ENCODE assay signal across 13 cellular contexts in the genomic region with DNA sequence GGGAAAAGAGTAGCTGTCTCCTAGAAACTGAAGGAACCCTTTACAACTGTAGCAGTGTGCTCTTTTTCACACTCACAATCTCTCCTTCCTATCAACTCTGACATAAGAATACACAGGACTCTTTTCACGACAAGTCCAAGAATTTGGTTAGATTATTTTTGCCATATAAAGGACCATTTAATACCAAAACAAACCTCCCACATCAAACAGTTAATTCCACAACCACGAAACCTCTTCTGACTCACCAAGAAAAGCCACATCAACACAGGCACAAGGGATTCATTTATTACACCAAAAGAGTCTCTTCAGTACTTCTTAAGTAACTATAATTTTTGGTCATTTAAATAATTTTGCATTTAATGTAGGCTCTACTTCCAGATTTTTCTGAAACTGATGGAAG.
A peak's percentile ranks its signal among the peaks of the same experiment; 100 is the strongest.
DNase-seq lines count a peak whose midpoint lies in the region; ATAC-seq and TF ChIP-seq lines count a peak whose summit lies in the region.
"Had no signal": no experiment of that assay in that cellular context is flagged by ENCODE, and none has a peak within 500 bp of the region (broad histone marks: within the 10 kb centered on the region; RNA-seq: fewer than 3 reads in every experiment).

No MANE protein-coding gene starts in this region.

- POLR2A ChIA-PET in BJ (lab: Charles Lee), result no interaction called here

- H3K27ac Mint-ChIP-seq in activated CD8-positive, alpha-beta memory T cell treated with anti-CD3 and anti-CD28 coated beads, Interleukin-2, amount 10 ng/mL, durations not matched to agents 7 days and 5 days, result no peak overlapping the region
- H3K27ac Mint-ChIP-seq in activated T-cell treated with anti-CD3 and anti-CD28 coated beads, Interleukin-2, amount 50 U/mL, for 72 hours, result no peak overlapping the region
- H3K27ac Mint-ChIP-seq: activated naive CD8-positive, alpha-beta T cell; IgD-negative memory B cell; type B pancreatic cell had no signal

- no peak overlapping the region for H3K4me3 ChIP-seq in BJ (ENCODE audit: low read depth, low read length)
- no peak overlapping the region for H3K4me3 ChIP-seq in RWPE2 (ENCODE audit: severe bottlenecking)
- no peak overlapping the region for H3K4me3 ChIP-seq in esophagus squamous epithelium
- peak overlapping the region; percentile 37 for H3K4me3 ChIP-seq in osteoblast (ENCODE audit: insufficient read depth, low read length)

- H3K79me2 ChIP-seq in osteoblast (ENCODE audit: insufficient read depth, low read length), result no peaks in the 10 kb centered on the region

- H3K9me3 ChIP-seq in RWPE2 (ENCODE audit: severe bottlenecking) (no peaks in the 10 kb centered on the region), esophagus squamous epithelium (peaks cover 0 to 6% (median 0%) of the 10 kb centered on the region in 3 donors), osteoblast (ENCODE audit: low read depth, low read length) (peaks cover 4% of the 10 kb centered on the region)

- intact Hi-C loops in esophagus squamous epithelium (cut with DNase I), result no loop called here

- H3K4me1 ChIP-seq in RWPE2 (ENCODE audit: insufficient read depth, poor library complexity, severe bottlenecking) (peaks cover 30% of the 10 kb centered on the region), esophagus squamous epithelium (peaks cover 0 to 46% (median 15%) of the 10 kb centered on the region in 3 donors), osteoblast (ENCODE audit: insufficient read depth, low read length) (peaks cover 48% of the 10 kb centered on the region)

- H3K27me3 ChIP-seq in BJ (ENCODE audit: control insufficient read depth, insufficient read depth, low read length), result no peaks in the 10 kb centered on the region
- H3K27me3 ChIP-seq in RWPE2 (ENCODE audit: insufficient read depth, poor library complexity, severe bottlenecking), result no peaks in the 10 kb centered on the region
- no peaks in the 10 kb centered on the region for H3K27me3 ChIP-seq in esophagus squamous epithelium
- H3K27me3 ChIP-seq in osteoblast (ENCODE audit: insufficient read depth, low read length), result no peaks in the 10 kb centered on the region

- CTCF ChIA-PET in BJ (lab: Yijun Ruan, JAX), result interaction anchor here (0.5 to 2.4 kb wide), 2 partner anchors 90 to 441 kb away, joined by 3 to 8 read pairs; no protein-coding TSS in a partner anchor
- CTCF ChIA-PET in activated CD8-positive, alpha-beta memory T cell treated with anti-CD3 and anti-CD28 coated beads, Interleukin-2, amount 10 ng/mL, durations not matched to agents 7 days and 5 days (lab: Charles Lee), result no interaction called here

- no peaks in the 10 kb centered on the region for H3K9me3 Mint-ChIP-seq in activated CD8-positive, alpha-beta memory T cell treated with anti-CD3 and anti-CD28 coated beads, Interleukin-2, amount 10 ng/mL, durations not matched to agents 7 days and 5 days (ENCODE audit: low read depth)
- H3K9me3 Mint-ChIP-seq in activated T-cell treated with anti-CD3 and anti-CD28 coated beads, Interleukin-2, amount 50 U/mL, for 72 hours, result no peaks in the 10 kb centered on the region
- H3K9me3 Mint-ChIP-seq: type B pancreatic cell had no signal

- H3K36me3 Mint-ChIP-seq in activated CD8-positive, alpha-beta memory T cell treated with anti-CD3 and anti-CD28 coated beads, Interleukin-2, amount 10 ng/mL, durations not matched to agents 7 days and 5 days, result no peaks in the 10 kb centered on the region
- H3K36me3 Mint-ChIP-seq in activated T-cell treated with anti-CD3 and anti-CD28 coated beads, Interleukin-2, amount 50 U/mL, for 72 hours (ENCODE audit: insufficient read depth in 2 of 2), result no peaks in the 10 kb centered on the region
- H3K36me3 Mint-ChIP-seq: IgD-negative memory B cell, type B pancreatic cell had no signal

- H3K27ac ChIP-seq in RWPE2 (ENCODE audit: poor library complexity, severe bottlenecking) (peak overlapping the region; percentile 63), esophagus squamous epithelium (peak overlapping the region in 3 of 4 donors; percentile 28 to 71 (median 43)), osteoblast (ENCODE audit: low read depth, low read length) (peak overlapping the region; percentile 93)

- TF ChIP-seq POLR2A in esophagus squamous epithelium (IDR thresholded peaks at IDR 0.05), result no peak

- no peak overlapping the region for H2AFZ ChIP-seq in osteoblast (ENCODE audit: low read length)

- DNase-seq in BJ (ENCODE audit: low read depth), result peak; percentile 57
- DNase-seq in RWPE2 (ENCODE audit: low spot score), result no peak
- DNase-seq in esophagus squamous epithelium (lab: John Stamatoyannopoulos, UW), result no peak
- no peak for DNase-seq in osteoblast (ENCODE audit: insufficient read length, low spot score, missing footprints)
- no peak for DNase-seq in activated CD8-positive, alpha-beta memory T cell treated with anti-CD3 and anti-CD28 coated beads, Interleukin-2, amount 10 ng/mL, durations not matched to agents 7 days and 5 days
- DNase-seq in activated T-cell treated with anti-CD3 and anti-CD28 coated beads, Interleukin-2, amount 50 U/mL, for 72 hours, result no peak
- DNase-seq: GOT3, NCI-H2081 treated with DMSO at 0.1 percent for 48 hours had no signal

- peak overlapping the region; percentile 72 for H3K4me2 ChIP-seq in osteoblast (ENCODE audit: insufficient read depth, low read length)

- no peak for ATAC-seq in RWPE2 (ENCODE audit: low read depth)
- ATAC-seq in GM21381 (IDR thresholded peaks at IDR 0.05; ENCODE audit: unreplicated experiment), result no peak
- no peak for ATAC-seq in activated CD8-positive, alpha-beta memory T cell treated with anti-CD3 and anti-CD28 coated beads, Interleukin-2, amount 10 ng/mL, durations not matched to agents 7 days and 5 days
- ATAC-seq in activated T-cell treated with anti-CD3 and anti-CD28 coated beads, Interleukin-2, amount 50 U/mL, for 72 hours (replicated peaks in 1 of 2), result no peak
- no peak for ATAC-seq in GM18517 (IDR thresholded peaks at IDR 0.05; ENCODE audit: unreplicated experiment)

- no peaks in the 10 kb centered on the region for H3K36me3 ChIP-seq in BJ (ENCODE audit: control insufficient read depth, insufficient read depth, low read length)
- no peaks in the 10 kb centered on the region for H3K36me3 ChIP-seq in RWPE2 (ENCODE audit: low read depth)
- no peaks in the 10 kb centered on the region for H3K36me3 ChIP-seq in esophagus squamous epithelium
- no peaks in the 10 kb centered on the region for H3K36me3 ChIP-seq in osteoblast (ENCODE audit: insufficient read depth, low read length)

- TF ChIP-seq CTCF in BJ (IDR thresholded peaks at IDR 0.05; ENCODE audit: insufficient read depth, low read depth, low read length), result no peak
- TF ChIP-seq CTCF in RWPE2 (IDR thresholded peaks at IDR 0.05; ENCODE audit: poor library complexity, severe bottlenecking), result no peak
- TF ChIP-seq CTCF in esophagus squamous epithelium (IDR thresholded peaks at IDR 0.05), result no peak
- no peak for TF ChIP-seq CTCF in osteoblast (IDR thresholded peaks at IDR 0.05; ENCODE audit: extremely low read depth, low read depth, low read length)

- H4K20me1 ChIP-seq in osteoblast (ENCODE audit: insufficient read depth, low read length), result no peaks in the 10 kb centered on the region

- H3K27me3 Mint-ChIP-seq in activated CD8-positive, alpha-beta memory T cell treated with anti-CD3 and anti-CD28 coated beads, Interleukin-2, amount 10 ng/mL, durations not matched to agents 7 days and 5 days, result peaks cover 15% of the 10 kb centered on the region
- no peaks in the 10 kb centered on the region for H3K27me3 Mint-ChIP-seq in activated T-cell treated with anti-CD3 and anti-CD28 coated beads, Interleukin-2, amount 50 U/mL, for 72 hours (ENCODE audit: low read depth)
- H3K27me3 Mint-ChIP-seq: activated naive CD8-positive, alpha-beta T cell; IgD-negative memory B cell; type B pancreatic cell had no signal

- WGBS in esophagus squamous epithelium, 2 donors, result 28 to 34% methylated on average over 2 of the region's 2 CpGs

- H3K4me3 Mint-ChIP-seq in activated CD8-positive, alpha-beta memory T cell treated with anti-CD3 and anti-CD28 coated beads, Interleukin-2, amount 10 ng/mL, durations not matched to agents 7 days and 5 days, result no peak overlapping the region
- H3K4me3 Mint-ChIP-seq in activated T-cell treated with anti-CD3 and anti-CD28 coated beads, Interleukin-2, amount 50 U/mL, for 72 hours, result no peak overlapping the region
- H3K4me3 Mint-ChIP-seq: activated naive CD8-positive, alpha-beta T cell; IgD-negative memory B cell; type B pancreatic cell had no signal

- no peaks in the 10 kb centered on the region for H3K4me1 Mint-ChIP-seq in activated CD8-positive, alpha-beta memory T cell treated with anti-CD3 and anti-CD28 coated beads, Interleukin-2, amount 10 ng/mL, durations not matched to agents 7 days and 5 days
- no peaks in the 10 kb centered on the region for H3K4me1 Mint-ChIP-seq in activated T-cell treated with anti-CD3 and anti-CD28 coated beads, Interleukin-2, amount 50 U/mL, for 72 hours (ENCODE audit: low read depth)
- H3K4me1 Mint-ChIP-seq: IgD-negative memory B cell had no signal

Comparison
In these comparisons a context has a peak if more than half of its experiments do, and no peak if none do; other contexts are left out.
1. H3K27ac ChIP-seq: peak in every context shown above with its lines; median percentile 93 in osteoblast; 63 in RWPE2; 43 in esophagus squamous epithelium.